In the genomic region with DNA sequence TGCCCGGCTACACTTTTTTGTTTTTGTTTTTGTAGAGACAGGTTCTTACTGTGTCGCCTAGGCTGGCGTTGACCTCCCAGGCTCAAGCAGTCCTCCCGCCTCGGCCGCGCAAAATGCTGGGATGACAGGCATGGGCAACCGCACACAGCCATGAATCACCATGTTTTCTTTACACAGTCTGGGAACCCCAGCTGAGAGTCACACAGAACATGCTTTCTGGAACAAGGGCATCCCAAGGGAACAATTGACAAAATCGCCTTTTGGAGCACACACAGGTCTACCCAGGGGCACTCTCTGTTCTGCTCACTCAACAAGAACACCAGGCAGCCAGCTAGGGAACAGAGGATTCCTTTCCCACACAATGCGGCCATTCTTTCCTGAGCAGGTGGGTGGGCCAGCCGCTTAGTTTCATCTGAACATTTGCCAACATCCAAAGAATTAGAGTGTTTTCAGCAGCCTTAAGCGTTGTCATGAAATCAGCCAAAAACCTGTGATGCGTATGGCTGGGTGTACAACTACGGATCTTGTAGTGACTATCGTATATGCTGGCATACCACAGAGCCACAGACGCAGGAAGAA, we compare ENCODE assay signal across 9 cellular contexts. TPM values are rescaled to one million over a fixed set of nuclear protein-coding genes. Genes with fewer than 3 reads are reported as not detected.
DNase-seq lines count a peak whose midpoint lies in the region; ATAC-seq and TF ChIP-seq lines count a peak whose summit lies in the region.
"Had no signal": no experiment of that assay in that cellular context is flagged by ENCODE, and none has a peak within 500 bp of the region (broad histone marks: within the 10 kb centered on the region; RNA-seq: fewer than 3 reads in every experiment).

No MANE protein-coding gene starts in this region.

- no peak for DNase-seq in T-helper 2 cell treated with Interferon-gamma antibody and Interleukin-4, amounts not matched to agents 5 μg/mL and 100 μg/mL, for 36 hours (ENCODE audit: low spot score)
- DNase-seq in T-helper 2 cell (no peak), amygdala (lab: John Stamatoyannopoulos, UW) (peak in 49 of 56 donors; percentile 2 to 80 (median 27)), immature natural killer cell (no peak), thyroid gland (peak; percentile 91 to 93), MG63 (no peak), Peyer's patch (no peak)
- no peak for DNase-seq in CD8-positive, alpha-beta T cell
- DNase-seq: NCI-H510A had no signal

- H3K9me3 Mint-ChIP-seq in T-helper 2 cell treated with Interferon-gamma antibody and Interleukin-4, amounts not matched to agents 5 μg/mL and 100 μg/mL, for 36 hours: no peaks in the 10 kb centered on the region
- no peaks in the 10 kb centered on the region for H3K9me3 Mint-ChIP-seq in immature natural killer cell
- H3K9me3 Mint-ChIP-seq in CD8-positive, alpha-beta T cell: no peaks in the 10 kb centered on the region

- peaks cover 53% of the 10 kb centered on the region for H3K36me3 Mint-ChIP-seq in T-helper 2 cell treated with Interferon-gamma antibody and Interleukin-4, amounts not matched to agents 5 μg/mL and 100 μg/mL, for 36 hours (ENCODE audit: low read depth)
- H3K36me3 Mint-ChIP-seq in immature natural killer cell: peaks cover 0 to 4% (median 3%) of the 10 kb centered on the region in 3 donors
- H3K36me3 Mint-ChIP-seq in CD8-positive, alpha-beta T cell: peaks cover 4% of the 10 kb centered on the region

- H3K9me3 ChIP-seq in thyroid gland (no peaks in the 10 kb centered on the region), MG63 (no peaks in the 10 kb centered on the region), Peyer's patch (no peaks in the 10 kb centered on the region)
- H3K9me3 ChIP-seq in CD8-positive, alpha-beta T cell (ENCODE audit: low read length): no peaks in the 10 kb centered on the region

- H3K4me3 ChIP-seq in thyroid gland (replicated peaks in 1 of 3): no peak overlapping the region
- H3K4me3 ChIP-seq in MG63: no peak overlapping the region
- H3K4me3 ChIP-seq in Peyer's patch: no peak overlapping the region
- H3K4me3 ChIP-seq in CD8-positive, alpha-beta T cell (ENCODE audit: low read depth, low read length): no peak overlapping the region

- intact Hi-C loops in thyroid gland (cut with DNase I): no loop called here
- intact Hi-C loops in CD8-positive, alpha-beta T cell (cut with DNase I, micrococcal nuclease): no loop called here

- H3K27ac ChIP-seq in thyroid gland (peak overlapping the region; percentile 89 to 94 (median 90)), Peyer's patch (no peak overlapping the region)
- H3K27ac ChIP-seq in CD8-positive, alpha-beta T cell (ENCODE audit: low read depth, low read length): no peak overlapping the region

- H3K27me3 ChIP-seq in thyroid gland (no peaks in the 10 kb centered on the region), MG63 (no peaks in the 10 kb centered on the region), Peyer's patch (no peaks in the 10 kb centered on the region)
- H3K27me3 ChIP-seq in CD8-positive, alpha-beta T cell (ENCODE audit: insufficient read depth, low read length): no peaks in the 10 kb centered on the region

- CTCF ChIA-PET in CD8-positive, alpha-beta T cell (lab: Charles Lee): no interaction called here

- ATAC-seq in CD8-positive, alpha-beta T cell: no peak

- H3K27me3 Mint-ChIP-seq in T-helper 2 cell treated with Interferon-gamma antibody and Interleukin-4, amounts not matched to agents 5 μg/mL and 100 μg/mL, for 36 hours (ENCODE audit: low read depth): no peaks in the 10 kb centered on the region
- H3K27me3 Mint-ChIP-seq in immature natural killer cell (ENCODE audit: low read depth in 3 of 3): peaks cover 9 to 29% (median 17%) of the 10 kb centered on the region in 3 donors
- no peaks in the 10 kb centered on the region for H3K27me3 Mint-ChIP-seq in CD8-positive, alpha-beta T cell (ENCODE audit: low read depth)

- TF ChIP-seq POLR2A in thyroid gland (IDR thresholded peaks at IDR 0.05) (peak in 1 of 2 donors; percentile 25), Peyer's patch (IDR thresholded peaks at IDR 0.05) (no peak)

- peak overlapping the region; percentile 24 for H3K4me3 Mint-ChIP-seq in T-helper 2 cell treated with Interferon-gamma antibody and Interleukin-4, amounts not matched to agents 5 μg/mL and 100 μg/mL, for 36 hours
- peak overlapping the region; percentile 21 to 70 (median 46) for H3K4me3 Mint-ChIP-seq in immature natural killer cell
- no peak overlapping the region for H3K4me3 Mint-ChIP-seq in CD8-positive, alpha-beta T cell

- H3K36me3 ChIP-seq in thyroid gland (no peaks in the 10 kb centered on the region), MG63 (no peaks in the 10 kb centered on the region), Peyer's patch (no peaks in the 10 kb centered on the region)
- no peaks in the 10 kb centered on the region for H3K36me3 ChIP-seq in CD8-positive, alpha-beta T cell (ENCODE audit: insufficient read depth, low read length)

- POLR2A ChIA-PET in CD8-positive, alpha-beta T cell (lab: Charles Lee): no interaction called here

- TF ChIP-seq CTCF in thyroid gland (IDR thresholded peaks at IDR 0.05) (no peak), Peyer's patch (IDR thresholded peaks at IDR 0.05) (no peak)
- TF ChIP-seq CTCF in CD8-positive, alpha-beta T cell (IDR thresholded peaks at IDR 0.05): no peak

- peaks cover 39 to 65% of the 10 kb centered on the region in 2 donors for H3K4me1 ChIP-seq in thyroid gland
- H3K4me1 ChIP-seq in Peyer's patch: no peaks in the 10 kb centered on the region
- peaks cover 8% of the 10 kb centered on the region for H3K4me1 ChIP-seq in CD8-positive, alpha-beta T cell (ENCODE audit: insufficient read depth, low read length)

- H3K27ac Mint-ChIP-seq in T-helper 2 cell treated with Interferon-gamma antibody and Interleukin-4, amounts not matched to agents 5 μg/mL and 100 μg/mL, for 36 hours: no peak overlapping the region
- H3K27ac Mint-ChIP-seq in immature natural killer cell: peak overlapping the region; percentile 65 to 99 (median 84)
- H3K27ac Mint-ChIP-seq in CD8-positive, alpha-beta T cell: no peak overlapping the region

- peaks cover 43% of the 10 kb centered on the region for H3K4me1 Mint-ChIP-seq in T-helper 2 cell treated with Interferon-gamma antibody and Interleukin-4, amounts not matched to agents 5 μg/mL and 100 μg/mL, for 36 hours (ENCODE audit: low read depth)
- H3K4me1 Mint-ChIP-seq in immature natural killer cell: peaks cover 75 to 82% of the 10 kb centered on the region in 2 donors
- H3K4me1 Mint-ChIP-seq in CD8-positive, alpha-beta T cell (ENCODE audit: low read depth): peaks cover 45% of the 10 kb centered on the region

- 25 to 31% methylated on average over 13 to 14 of the region's 16 CpGs for WGBS in thyroid gland, 2 donors

RNA-seq across cellular contexts. Expression of gene PRKX, which starts 15.7 kb away (rescaled TPM):
- 100 to 1,000 TPM in 1 of 3 donors, 10 to 100 TPM in 2; 65.3 to 117 (median 65.9) TPM for polyA plus RNA-seq in immature natural killer cell
- 100 to 1,000 TPM in 3 of 4 donors, 10 to 100 TPM in 1; 99.9 to 145 (median 129) TPM for total RNA-seq in thyroid gland
- total RNA-seq in MG63 (2014; rRNA removed; shearing (Covaris generic); ENCODE audit: low replicate concordance): 23.2 and 28.1 TPM in 2 replicates
- total RNA-seq in Peyer's patch: 10 to 100 TPM in 3 of 4 donors, 1 to 10 TPM in 1; 7.3 to 52.8 (median 20.7) TPM
- 10 to 100 TPM; 56.5 to 56.6 TPM for total RNA-seq in CD8-positive, alpha-beta T cell

Comparison
In these comparisons a context has a peak if more than half of its experiments do, and no peak if none do; other contexts are left out.
1. DNase-seq: peak in amygdala (49 of 56) and thyroid gland (2 of 2); none in T-helper 2 cell treated with Interferon-gamma antibody and Interleukin-4, amounts not matched to agents 5 μg/mL and 100 μg/mL, for 36 hours (single experiment), T-helper 2 cell (0 of 5), immature natural killer cell (0 of 3), MG63 (single experiment), Peyer's patch (0 of 3) and CD8-positive, alpha-beta T cell (0 of 7).
2. H3K27ac Mint-ChIP-seq: peak in immature natural killer cell (6 of 6); none in T-helper 2 cell treated with Interferon-gamma antibody and Interleukin-4, amounts not matched to agents 5 μg/mL and 100 μg/mL, for 36 hours (single experiment) and CD8-positive, alpha-beta T cell (single experiment).
3. H3K27ac ChIP-seq: peak in thyroid gland (3 of 3); none in Peyer's patch (0 of 4) and CD8-positive, alpha-beta T cell (single experiment).